16 cellular contexts compared by ENCODE assay signal in genomic region chrX:134760671-134761070, GRCh38.
"Had no signal": no experiment of that assay in that cellular context is flagged by ENCODE, and none has a peak within 500 bp of the region (broad histone marks: within the 10 kb centered on the region; RNA-seq: fewer than 3 reads in every experiment).

No MANE protein-coding gene starts in this region.

- H3K36me3 ChIP-seq: adrenal gland, neural progenitor cell, tibial nerve had no signal

- H3K27ac ChIP-seq: adrenal gland, body of pancreas, neural progenitor cell, tibial nerve had no signal

- H3K4me2 ChIP-seq: neural progenitor cell, smooth muscle cell had no signal

- H3K9me3 Mint-ChIP-seq: activated T-helper 2 cell treated with anti-CD3 and anti-CD28 coated beads, Interferon-gamma antibody, Interleukin-2, Interleukin-4, amounts not matched to agents 10 μg/mL and 5 μg/mL and 100 μg/mL, durations not matched to agents 14 hours and 24 hours and 36 hours; stimulated activated memory B cell treated with anti-CD40 and anti-IgM and Interleukin-4, amounts not matched to agents 10 μg/mL and 1 μg/mL and 100 μg/mL, for 72 hours had no signal

- ATAC-seq: body of pancreas; left ventricle myocardium superior; stimulated activated memory B cell treated with anti-CD40 and anti-IgM and Interleukin-4, amounts not matched to agents 10 μg/mL and 1 μg/mL and 100 μg/mL, for 72 hours had no signal

- DNase-seq: activated CD4-positive, CD25-positive, alpha-beta regulatory T cell; activated naive CD4-positive, alpha-beta T cell treated with anti-CD3 and anti-CD28 coated beads, Interleukin-2, amount 50 U/mL, for 16 hours; adrenal gland; body of pancreas; cerebellar nuclear complex; dermis blood vessel endothelial cell; foreskin melanocyte; head of caudate nucleus; kidney; left ventricle myocardium superior; T-helper 2 cell had no signal

- H3K4me1 ChIP-seq: adrenal gland, body of pancreas, neural progenitor cell, tibial nerve had no signal

- H3K27ac Mint-ChIP-seq: activated T-helper 2 cell treated with anti-CD3 and anti-CD28 coated beads, Interferon-gamma antibody, Interleukin-2, Interleukin-4, amounts not matched to agents 10 μg/mL and 5 μg/mL and 100 μg/mL, durations not matched to agents 14 hours and 24 hours and 36 hours; neural progenitor cell; stimulated activated memory B cell treated with anti-CD40 and anti-IgM and Interleukin-4, amounts not matched to agents 10 μg/mL and 1 μg/mL and 100 μg/mL, for 72 hours had no signal

- H3K4me1 Mint-ChIP-seq: neural progenitor cell; stimulated activated memory B cell treated with anti-CD40 and anti-IgM and Interleukin-4, amounts not matched to agents 10 μg/mL and 1 μg/mL and 100 μg/mL, for 72 hours had no signal

- H3K4me3 ChIP-seq: adrenal gland, body of pancreas, neural progenitor cell, smooth muscle cell, tibial nerve had no signal

- H3K27me3 Mint-ChIP-seq: stimulated activated memory B cell treated with anti-CD40 and anti-IgM and Interleukin-4, amounts not matched to agents 10 μg/mL and 1 μg/mL and 100 μg/mL, for 72 hours had no signal

- H3K9me3 ChIP-seq: adrenal gland, body of pancreas, tibial nerve had no signal

- H3K36me3 Mint-ChIP-seq: neural progenitor cell; stimulated activated memory B cell treated with anti-CD40 and anti-IgM and Interleukin-4, amounts not matched to agents 10 μg/mL and 1 μg/mL and 100 μg/mL, for 72 hours had no signal

- H3K27me3 ChIP-seq: body of pancreas, neural progenitor cell, tibial nerve had no signal

- H3K4me3 Mint-ChIP-seq: neural progenitor cell; stimulated activated memory B cell treated with anti-CD40 and anti-IgM and Interleukin-4, amounts not matched to agents 10 μg/mL and 1 μg/mL and 100 μg/mL, for 72 hours had no signal

- H2AFZ ChIP-seq: neural progenitor cell had no signal

- H3K9ac ChIP-seq: neural progenitor cell had no signal
